In the genomic region with DNA sequence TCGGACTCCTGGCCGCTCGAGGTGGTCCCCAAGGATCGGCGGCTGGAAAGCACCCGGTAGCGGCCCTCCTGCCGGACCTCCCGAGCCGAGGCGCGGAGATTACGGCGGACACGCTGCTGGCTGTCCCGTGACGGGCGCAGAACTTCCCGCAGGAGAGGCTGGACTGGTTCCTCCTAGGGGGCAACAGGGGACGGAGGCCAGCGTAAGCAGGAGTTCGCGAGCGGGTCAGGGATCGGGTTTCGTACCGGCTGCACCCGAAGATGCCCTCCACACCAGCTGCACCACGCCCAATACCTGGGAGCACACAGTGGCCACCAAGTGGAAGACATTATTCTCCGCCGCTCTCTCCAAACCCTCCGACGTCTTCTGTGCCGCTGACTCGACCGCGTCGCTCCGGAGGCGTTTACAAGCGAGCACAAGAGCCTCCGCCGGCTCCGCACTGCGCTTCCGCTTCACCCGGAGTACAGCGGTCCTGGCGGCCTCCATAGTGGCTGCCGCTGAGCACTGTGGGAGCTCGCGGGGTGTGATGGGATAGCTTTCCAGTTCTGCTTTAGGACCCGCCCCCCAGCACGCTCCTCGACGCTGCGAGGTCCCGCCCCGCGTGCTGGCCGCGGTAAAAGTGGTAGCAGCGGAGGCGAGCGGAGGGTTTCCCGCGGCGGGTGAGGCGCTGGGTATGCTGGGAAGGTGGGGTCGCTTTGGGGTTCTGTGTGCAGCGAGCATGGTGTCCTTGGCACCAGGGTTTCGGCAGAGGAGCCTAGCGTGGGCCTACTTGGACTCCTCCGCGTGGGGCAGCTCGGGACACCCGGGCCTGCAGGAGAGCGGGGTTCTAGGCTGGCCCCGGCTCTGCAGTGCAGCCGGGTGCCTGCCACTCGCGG, we compare ENCODE assay signal across 8 cellular contexts. TPM values are rescaled to one million over a fixed set of nuclear protein-coding genes. Genes with fewer than 3 reads are reported as not detected.
DNase-seq lines count a peak whose midpoint lies in the region; ATAC-seq and TF ChIP-seq lines count a peak whose summit lies in the region.

A gene with protein sequence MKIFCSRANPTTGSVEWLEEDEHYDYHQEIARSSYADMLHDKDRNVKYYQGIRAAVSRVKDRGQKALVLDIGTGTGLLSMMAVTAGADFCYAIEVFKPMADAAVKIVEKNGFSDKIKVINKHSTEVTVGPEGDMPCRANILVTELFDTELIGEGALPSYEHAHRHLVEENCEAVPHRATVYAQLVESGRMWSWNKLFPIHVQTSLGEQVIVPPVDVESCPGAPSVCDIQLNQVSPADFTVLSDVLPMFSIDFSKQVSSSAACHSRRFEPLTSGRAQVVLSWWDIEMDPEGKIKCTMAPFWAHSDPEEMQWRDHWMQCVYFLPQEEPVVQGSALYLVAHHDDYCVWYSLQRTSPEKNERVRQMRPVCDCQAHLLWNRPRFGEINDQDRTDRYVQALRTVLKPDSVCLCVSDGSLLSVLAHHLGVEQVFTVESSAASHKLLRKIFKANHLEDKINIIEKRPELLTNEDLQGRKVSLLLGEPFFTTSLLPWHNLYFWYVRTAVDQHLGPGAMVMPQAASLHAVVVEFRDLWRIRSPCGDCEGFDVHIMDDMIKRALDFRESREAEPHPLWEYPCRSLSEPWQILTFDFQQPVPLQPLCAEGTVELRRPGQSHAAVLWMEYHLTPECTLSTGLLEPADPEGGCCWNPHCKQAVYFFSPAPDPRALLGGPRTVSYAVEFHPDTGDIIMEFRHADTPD (plus strand): TSS at position 579 of the 875 bp plus-strand sequence. CDS start 4,961 bp downstream, outside the sequence.
A gene (minus strand): TSS at position 506 of the 875 bp plus-strand sequence. CDS start 20 bp downstream, at position 486.

- peak; percentile 80 for DNase-seq in NCI-H1694 (lab: John Stamatoyannopoulos, UW)
- peak; percentile 84 for DNase-seq in amniotic epithelial cell (ENCODE audit: low read depth)
- peak; percentile 93 for DNase-seq in left cardiac atrium
- peak; percentile 78 for DNase-seq in progenitor cell of endocrine pancreas (ENCODE audit: low spot score, unreplicated experiment)
- peak; percentile 86 for DNase-seq in ureter (ENCODE audit: low spot score)

- no peaks in the 10 kb centered on the region for H3K9me3 Mint-ChIP-seq in progenitor cell of endocrine pancreas (ENCODE audit: low read depth)

- H3K27me3 Mint-ChIP-seq in progenitor cell of endocrine pancreas: no peaks in the 10 kb centered on the region

- peaks cover 9% of the 10 kb centered on the region for H3K36me3 Mint-ChIP-seq in progenitor cell of endocrine pancreas (ENCODE audit: insufficient read depth)

- peaks cover 21% of the 10 kb centered on the region for H3K4me1 Mint-ChIP-seq in progenitor cell of endocrine pancreas (ENCODE audit: low read depth)

- peak within 1 kb of the TSS; percentile 98 for H3K4me3 Mint-ChIP-seq in progenitor cell of endocrine pancreas (ENCODE audit: low read depth)

- peak within 1 kb of the TSS; percentile 98 for H3K27ac Mint-ChIP-seq in progenitor cell of endocrine pancreas

- no peak for TF ChIP-seq CTCF in progenitor cell of endocrine pancreas (IDR thresholded peaks at IDR 0.05; ENCODE audit: unreplicated experiment)

- intact Hi-C loops in T-helper 1 cell treated with Interleukin-12 subunit alpha and Interleukin-12 subunit beta and Interleukin-4 antibody, amounts not matched to agents 30 ng/mL and 1 ng/mL, for 36 hours (cut with micrococcal nuclease): loop anchor here (1.0 to 10.0 kb wide), 18 partner anchors 9 to 1028 kb away; a partner anchor contains a TSS
- intact Hi-C loops in left cardiac atrium (cut with DNase I): loop anchor here (5.0 kb wide), 2 partner anchors 43 to 48 kb away; a partner anchor contains a TSS

- peak; percentile 95 for ATAC-seq in GM18498 (IDR thresholded peaks at IDR 0.05; ENCODE audit: unreplicated experiment)
- ATAC-seq in HG02885 (IDR thresholded peaks at IDR 0.05; ENCODE audit: poor library complexity, unreplicated experiment): peak; percentile 96
- ATAC-seq in left cardiac atrium: peak; percentile 100

RNA-seq across cellular contexts. Expression of the first gene that starts in this region (rescaled TPM):
- 66.4 and 77.4 TPM in 2 replicates for total RNA-seq in T-helper 1 cell treated with Interleukin-12 subunit alpha and Interleukin-12 subunit beta and Interleukin-4 antibody, amounts not matched to agents 30 ng/mL and 1 ng/mL, for 36 hours
- total RNA-seq in left cardiac atrium (10 to 100 TPM; 24.3 to 24.9 TPM), progenitor cell of endocrine pancreas (60.0 and 70.5 TPM in 2 replicates), ureter (64.7 TPM)

RNA-seq across cellular contexts. Expression of the second gene that starts in this region (rescaled TPM):
- 28.7 and 31.1 TPM in 2 replicates for total RNA-seq in T-helper 1 cell treated with Interleukin-12 subunit alpha and Interleukin-12 subunit beta and Interleukin-4 antibody, amounts not matched to agents 30 ng/mL and 1 ng/mL, for 36 hours
- 10 to 100 TPM; 10.2 to 10.7 TPM for total RNA-seq in left cardiac atrium
- 23.9 and 25.9 TPM in 2 replicates for total RNA-seq in progenitor cell of endocrine pancreas
- total RNA-seq in ureter: 23.4 TPM

Comparison
In these comparisons a context has a peak if more than half of its experiments do, and no peak if none do; other contexts are left out.
1. Peak in every context shown above with its lines: DNase-seq and ATAC-seq.